ENCODE assay signal across 8 cellular contexts in genomic region chr5:177427211-177427822, GRCh38. TPM values are rescaled to one million over a fixed set of nuclear protein-coding genes. Genes with fewer than 3 reads are reported as not detected.
DNase-seq lines count a peak whose midpoint lies in the region; ATAC-seq and TF ChIP-seq lines count a peak whose summit lies in the region.

No MANE protein-coding gene starts in this region.

- intact Hi-C loops in testis (cut with DNase I; ENCODE audit: low total_unique reads), result no loop called here

- TF ChIP-seq POLR2A in testis (IDR thresholded peaks at IDR 0.05), result no peak

- peak overlapping the region; percentile 75 to 77 for H3K4me3 ChIP-seq in testis

- peak overlapping the region; percentile 97 for H3K27ac Mint-ChIP-seq in stimulated activated naive CD8-positive, alpha-beta T cell treated with anti-CD3 and anti-CD28 coated beads, Interleukin-15, Interleukin-2, amounts not matched to agents 100 ng/mL and 50 ng/mL, for 24 hours
- H3K27ac Mint-ChIP-seq in activated naive CD4-positive, alpha-beta T cell treated with anti-CD3 and anti-CD28 coated beads, Interleukin-2, amount 50 U/mL, for 72 hours, result peak overlapping the region; percentile 85 to 96

- peaks cover 66% of the 10 kb centered on the region for H3K4me1 Mint-ChIP-seq in stimulated activated naive CD8-positive, alpha-beta T cell treated with anti-CD3 and anti-CD28 coated beads, Interleukin-15, Interleukin-2, amounts not matched to agents 100 ng/mL and 50 ng/mL, for 24 hours (ENCODE audit: low read depth)

- H3K36me3 ChIP-seq in testis (ENCODE audit: low read depth, missing control alignments), result no peaks in the 10 kb centered on the region

- no peaks in the 10 kb centered on the region for H3K9me3 ChIP-seq in testis

- no peak for TF ChIP-seq CTCF in testis (IDR thresholded peaks at IDR 0.05)

- peaks cover 12% of the 10 kb centered on the region for H3K4me1 ChIP-seq in testis

- no peaks in the 10 kb centered on the region for H3K27me3 Mint-ChIP-seq in stimulated activated naive CD8-positive, alpha-beta T cell treated with anti-CD3 and anti-CD28 coated beads, Interleukin-15, Interleukin-2, amounts not matched to agents 100 ng/mL and 50 ng/mL, for 24 hours

- H3K4me3 Mint-ChIP-seq in stimulated activated naive CD8-positive, alpha-beta T cell treated with anti-CD3 and anti-CD28 coated beads, Interleukin-15, Interleukin-2, amounts not matched to agents 100 ng/mL and 50 ng/mL, for 24 hours, result peak overlapping the region; percentile 95

- WGBS in testis, 2 donors, result 7 to 12% methylated on average over 4 to 11 of the region's 11 CpGs

- H3K36me3 Mint-ChIP-seq in stimulated activated naive CD8-positive, alpha-beta T cell treated with anti-CD3 and anti-CD28 coated beads, Interleukin-15, Interleukin-2, amounts not matched to agents 100 ng/mL and 50 ng/mL, for 24 hours (ENCODE audit: low read depth), result peaks cover 38% of the 10 kb centered on the region
- peaks cover 21 to 28% of the 10 kb centered on the region in 2 donors for H3K36me3 Mint-ChIP-seq in activated naive CD4-positive, alpha-beta T cell treated with anti-CD3 and anti-CD28 coated beads, Interleukin-2, amount 50 U/mL, for 72 hours

- H3K9me3 Mint-ChIP-seq in stimulated activated naive CD8-positive, alpha-beta T cell treated with anti-CD3 and anti-CD28 coated beads, Interleukin-15, Interleukin-2, amounts not matched to agents 100 ng/mL and 50 ng/mL, for 24 hours, result no peaks in the 10 kb centered on the region
- no peaks in the 10 kb centered on the region for H3K9me3 Mint-ChIP-seq in activated naive CD4-positive, alpha-beta T cell treated with anti-CD3 and anti-CD28 coated beads, Interleukin-2, amount 50 U/mL, for 72 hours

- no peaks in the 10 kb centered on the region for H3K27me3 ChIP-seq in testis

- H3K27ac ChIP-seq in testis, result peak overlapping the region; percentile 68 to 83

- no peak for ATAC-seq in stimulated activated naive CD8-positive, alpha-beta T cell treated with anti-CD3 and anti-CD28 coated beads, Interleukin-15, Interleukin-2, amounts not matched to agents 100 U/mL and 50 U/mL, for 24 hours
- ATAC-seq in activated naive CD4-positive, alpha-beta T cell treated with anti-CD3 and anti-CD28 coated beads, Interleukin-2, amount 50 U/mL, for 72 hours, result no peak
- ATAC-seq in HG02938 (IDR thresholded peaks at IDR 0.05; ENCODE audit: unreplicated experiment), result no peak

- no peak for DNase-seq in stimulated activated naive CD8-positive, alpha-beta T cell treated with anti-CD3 and anti-CD28 coated beads, Interleukin-15, Interleukin-2, amounts not matched to agents 100 U/mL and 50 U/mL, for 24 hours
- no peak for DNase-seq in activated naive CD4-positive, alpha-beta T cell treated with anti-CD3 and anti-CD28 coated beads, Interleukin-2, amount 50 U/mL, for 72 hours (ENCODE audit: low spot score in 2 of 2)
- DNase-seq in iris pigment epithelial cell (ENCODE audit: low read depth), result peak; percentile 29
- DNase-seq in testis, result no peak
- DNase-seq in GDM1 (lab: John Stamatoyannopoulos, UW), result no peak
- DNase-seq in NCI-H526 treated with DMSO at 0.1 percent for 48 hours (lab: John Stamatoyannopoulos, UW), result no peak

RNA-seq across cellular contexts. Expression of gene GRK6, which starts 0.8 kb away (rescaled TPM):
- total RNA-seq in activated naive CD4-positive, alpha-beta T cell treated with anti-CD3 and anti-CD28 coated beads, Interleukin-2, amount 50 U/mL, for 72 hours, result 100 to 1,000 TPM; 104 to 125 TPM
- 10 to 100 TPM; 51.8 to 57.0 TPM for total RNA-seq in testis
- polyA plus RNA-seq in testis (ENCODE audit: insufficient read depth, low read depth, low replicate concordance), result 32.6 TPM

RNA-seq across cellular contexts. Expression of gene F12, which starts 18.0 kb away (rescaled TPM):
- total RNA-seq in activated naive CD4-positive, alpha-beta T cell treated with anti-CD3 and anti-CD28 coated beads, Interleukin-2, amount 50 U/mL, for 72 hours, result 1 to 10 TPM; 2.2 to 9.8 TPM
- total RNA-seq in testis, result 1 to 10 TPM; 5.3 to 5.8 TPM
- 4.9 TPM for polyA plus RNA-seq in testis (ENCODE audit: insufficient read depth, low read depth, low replicate concordance)

RNA-seq across cellular contexts. Expression of gene PRR7, which starts 19.3 kb away (rescaled TPM):
- total RNA-seq in activated naive CD4-positive, alpha-beta T cell treated with anti-CD3 and anti-CD28 coated beads, Interleukin-2, amount 50 U/mL, for 72 hours, result 10 to 100 TPM in 1 of 2 donors, 1 to 10 TPM in 1; 4.1 to 11.4 TPM
- total RNA-seq in testis, result 10 to 100 TPM; 19.9 to 23.2 TPM
- polyA plus RNA-seq in testis (ENCODE audit: insufficient read depth, low read depth, low replicate concordance), result 2.8 TPM

RNA-seq across cellular contexts. Expression of gene PFN3, which starts 26.9 kb away (rescaled TPM):
- total RNA-seq in activated naive CD4-positive, alpha-beta T cell treated with anti-CD3 and anti-CD28 coated beads, Interleukin-2, amount 50 U/mL, for 72 hours, result not detected
- total RNA-seq in testis, result 10 to 100 TPM; 27.5 to 45.7 TPM
- polyA plus RNA-seq in testis (ENCODE audit: insufficient read depth, low read depth, low replicate concordance), result 7.4 TPM

RNA-seq across cellular contexts. Expression of gene SLC34A1, which starts 43.1 kb away (rescaled TPM):
- under 1 TPM; 0.07 to 0.19 TPM for total RNA-seq in activated naive CD4-positive, alpha-beta T cell treated with anti-CD3 and anti-CD28 coated beads, Interleukin-2, amount 50 U/mL, for 72 hours
- total RNA-seq in testis, result under 1 TPM in 1 of 2 donors, not detected in 1; 0.19 TPM
- not detected for polyA plus RNA-seq in testis (ENCODE audit: insufficient read depth, low read depth, low replicate concordance)
